ENCODE assay signal across 8 cellular contexts in the genomic region with DNA sequence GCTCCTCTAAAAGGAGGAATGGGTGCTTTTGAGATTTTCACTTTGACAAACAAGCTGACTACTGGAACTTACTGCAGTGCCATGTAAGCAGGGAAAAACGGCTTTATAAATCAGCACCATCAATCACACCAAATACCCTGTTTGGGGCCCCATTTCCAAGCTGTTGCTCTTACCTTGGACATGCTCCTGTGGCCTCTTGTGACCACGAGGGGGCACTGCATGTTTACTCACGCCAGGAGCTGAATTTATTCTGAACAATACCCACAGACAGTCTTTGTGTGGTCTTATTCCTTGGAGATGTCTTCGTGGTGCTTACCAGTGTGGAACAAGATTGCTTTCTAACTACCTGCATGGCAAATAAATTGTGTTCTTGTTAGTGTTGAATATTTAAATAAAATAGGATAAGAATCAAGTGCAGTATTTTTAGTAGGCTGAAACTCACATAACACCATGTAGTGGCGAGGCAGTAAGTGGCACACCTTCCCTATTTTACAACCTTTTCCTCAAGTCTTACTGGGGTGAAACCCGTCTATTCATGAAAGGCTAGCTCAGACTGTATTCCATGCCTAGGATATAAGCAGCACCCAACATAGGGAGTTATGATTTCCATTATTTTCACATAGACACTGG.
DNase-seq lines count a peak whose midpoint lies in the region; ATAC-seq and TF ChIP-seq lines count a peak whose summit lies in the region.

No MANE protein-coding gene starts in this region.

- DNase-seq in A673 (ENCODE audit: low spot score) (peak; percentile 63), GM12865 (ENCODE audit: low read depth) (peak; percentile 68), NCI-H2081 (lab: John Stamatoyannopoulos, UW) (peak; percentile 77 to 81), cardiac muscle cell (ENCODE audit: low read depth in 1 of 2, low spot score in 1 of 2) (peak; percentile 75), psoas muscle (peak; percentile 50 to 58)
- DNase-seq in activated T-helper 2 cell treated with anti-CD3 and anti-CD28 coated beads, Interferon-gamma antibody, Interleukin-2, Interleukin-4, amounts not matched to agents 10 μg/mL and 5 μg/mL and 100 μg/mL, durations not matched to agents 14 hours and 24 hours and 36 hours (ENCODE audit: low spot score), result peak; percentile 10

- H3K9me3 ChIP-seq in A673 (ENCODE audit: low read depth, low read length, poor library complexity, severe bottlenecking) (no peaks in the 10 kb centered on the region), cardiac muscle cell (ENCODE audit: low read depth) (no peaks in the 10 kb centered on the region), psoas muscle (no peaks in the 10 kb centered on the region)

- H3K27ac ChIP-seq in A673 (ENCODE audit: low read depth, low read length, poor library complexity, severe bottlenecking) (no peak overlapping the region), cardiac muscle cell (no peak overlapping the region), psoas muscle (no peak overlapping the region)

- peak; percentile 81 for TF ChIP-seq CTCF in A673 (conservative IDR thresholded peaks at IDR 0.05; ENCODE audit: low read depth, low read length)
- peak; percentile 78 for TF ChIP-seq CTCF in GM12865 (IDR thresholded peaks at IDR 0.05; ENCODE audit: insufficient read depth, low read depth, low read length, missing control alignments)
- TF ChIP-seq CTCF in cardiac muscle cell (IDR thresholded peaks at IDR 0.05; ENCODE audit: low read depth, low read length), result peak; percentile 81
- peak; percentile 53 for TF ChIP-seq CTCF in psoas muscle (IDR thresholded peaks at IDR 0.05)

- no peaks in the 10 kb centered on the region for H3K27me3 ChIP-seq in A673 (replicated peaks; ENCODE audit: insufficient read depth, low read depth, low read length, poor library complexity)
- H3K27me3 ChIP-seq in cardiac muscle cell, result no peaks in the 10 kb centered on the region
- H3K27me3 ChIP-seq in psoas muscle (ENCODE audit: insufficient read depth in 3 of 3, low read length in 2 of 3), result no peaks in the 10 kb centered on the region

- no TSS peak for BruUV-seq in A673 (replicated peaks; lab: Mats Ljungman, UMichigan)

- ATAC-seq in HG02798 (IDR thresholded peaks at IDR 0.05; ENCODE audit: poor library complexity, unreplicated experiment), result peak; percentile 83
- ATAC-seq in psoas muscle, result no peak
- no peak for ATAC-seq in HG03045 (IDR thresholded peaks at IDR 0.05; ENCODE audit: unreplicated experiment)

- H3K9me3 Mint-ChIP-seq in activated T-helper 2 cell treated with anti-CD3 and anti-CD28 coated beads, Interferon-gamma antibody, Interleukin-2, Interleukin-4, amounts not matched to agents 10 μg/mL and 5 μg/mL and 100 μg/mL, durations not matched to agents 14 hours and 24 hours and 36 hours, result no peaks in the 10 kb centered on the region

- H3K36me3 ChIP-seq in A673 (ENCODE audit: insufficient read depth, low read length, poor library complexity, severe bottlenecking) (no peaks in the 10 kb centered on the region), cardiac muscle cell (no peaks in the 10 kb centered on the region), psoas muscle (ENCODE audit: insufficient read depth in 1 of 2, low read depth in 1 of 2) (no peaks in the 10 kb centered on the region)

- CTCF ChIA-PET in A673 (lab: Charles Lee), result interaction anchor here (1.1 to 1.5 kb wide), 2 partner anchors 588 to 1404 kb away, joined by 9 to 21 read pairs; no protein-coding TSS in a partner anchor

- H3K4me3 ChIP-seq in A673 (ENCODE audit: low read depth, low read length, poor library complexity, severe bottlenecking), result no peak overlapping the region
- H3K4me3 ChIP-seq in GM12865 (ENCODE audit: low read depth, low read length), result no peak overlapping the region
- H3K4me3 ChIP-seq in cardiac muscle cell, result no peak overlapping the region
- no peak overlapping the region for H3K4me3 ChIP-seq in psoas muscle

- POLR2A ChIA-PET in A673 (lab: Charles Lee; ENCODE audit: low non-redundant PET), result no interaction called here

- no peaks in the 10 kb centered on the region for H3K27me3 Mint-ChIP-seq in activated T-helper 2 cell treated with anti-CD3 and anti-CD28 coated beads, Interferon-gamma antibody, Interleukin-2, Interleukin-4, amounts not matched to agents 10 μg/mL and 5 μg/mL and 100 μg/mL, durations not matched to agents 14 hours and 24 hours and 36 hours (ENCODE audit: low read depth)

- intact Hi-C loops in A673 (cut with micrococcal nuclease; ENCODE audit: unreplicated experiment) (loop anchor here (1.0 to 10.0 kb wide), 2 partner anchors 588 to 1404 kb away; no protein-coding TSS in a partner anchor), psoas muscle (cut with DNase I) (no loop called here)
- intact Hi-C loops in activated T-helper 2 cell treated with anti-CD3 and anti-CD28 coated beads, Interferon-gamma antibody, Interleukin-2, Interleukin-4, amounts not matched to agents 10 μg/mL and 5 μg/mL and 100 μg/mL, durations not matched to agents 14 hours and 24 hours and 36 hours (cut with micrococcal nuclease), result no loop called here

- 29 to 31% (median 31%) methylated on average over 6 of the region's 6 CpGs for WGBS in psoas muscle, 3 donors

- no peaks in the 10 kb centered on the region for H3K36me3 Mint-ChIP-seq in activated T-helper 2 cell treated with anti-CD3 and anti-CD28 coated beads, Interferon-gamma antibody, Interleukin-2, Interleukin-4, amounts not matched to agents 10 μg/mL and 5 μg/mL and 100 μg/mL, durations not matched to agents 14 hours and 24 hours and 36 hours (ENCODE audit: low read depth)

- no peak overlapping the region for H3K27ac Mint-ChIP-seq in activated T-helper 2 cell treated with anti-CD3 and anti-CD28 coated beads, Interferon-gamma antibody, Interleukin-2, Interleukin-4, amounts not matched to agents 10 μg/mL and 5 μg/mL and 100 μg/mL, durations not matched to agents 14 hours and 24 hours and 36 hours

- H3K4me1 ChIP-seq in A673 (ENCODE audit: insufficient read depth, low read length, poor library complexity, severe bottlenecking) (no peaks in the 10 kb centered on the region), cardiac muscle cell (ENCODE audit: low read depth) (no peaks in the 10 kb centered on the region), psoas muscle (no peaks in the 10 kb centered on the region)

- no peak overlapping the region for H3K4me3 Mint-ChIP-seq in activated T-helper 2 cell treated with anti-CD3 and anti-CD28 coated beads, Interferon-gamma antibody, Interleukin-2, Interleukin-4, amounts not matched to agents 10 μg/mL and 5 μg/mL and 100 μg/mL, durations not matched to agents 14 hours and 24 hours and 36 hours (ENCODE audit: low read depth)

- no peaks in the 10 kb centered on the region for H3K4me1 Mint-ChIP-seq in activated T-helper 2 cell treated with anti-CD3 and anti-CD28 coated beads, Interferon-gamma antibody, Interleukin-2, Interleukin-4, amounts not matched to agents 10 μg/mL and 5 μg/mL and 100 μg/mL, durations not matched to agents 14 hours and 24 hours and 36 hours (ENCODE audit: low read depth)

Comparison
In these comparisons a context has a peak if more than half of its experiments do, and no peak if none do; other contexts are left out.
1. DNase-seq: peak in every context shown above with its lines; median percentile 79 in NCI-H2081; 75 in cardiac muscle cell; 68 in GM12865; 63 in A673; 54 in psoas muscle; 10 in activated T-helper 2 cell treated with anti-CD3 and anti-CD28 coated beads, Interferon-gamma antibody, Interleukin-2, Interleukin-4, amounts not matched to agents 10 μg/mL and 5 μg/mL and 100 μg/mL, durations not matched to agents 14 hours and 24 hours and 36 hours.